1 cellular context compared by ENCODE assay signal in genomic region chr9:85640425-85640824, GRCh38.
TF ChIP-seq lines count a peak whose summit lies in the region.

No MANE protein-coding gene starts in this region.

TF ChIP-seq in WTC11, 78 proteins besides CTCF, POLR2A, EP300 and RAD21 (continued from another document):
- TF ChIP-seq ARID4B (CRISPR knock-in tag; IDR thresholded peaks at IDR 0.05; ENCODE audit: borderline replicate concordance) (no peak), HMGXB4 (CRISPR knock-in tag; IDR thresholded peaks at IDR 0.05) (no peak), GTF2I (CRISPR knock-in tag; conservative IDR thresholded peaks at IDR 0.05) (no peak), GRHL2 (CRISPR knock-in tag; IDR thresholded peaks at IDR 0.05; ENCODE audit: insufficient replicate concordance, severe bottlenecking) (no peak), MYBL2 (CRISPR knock-in tag; IDR thresholded peaks at IDR 0.05) (no peak), CREB1 (CRISPR knock-in tag; IDR thresholded peaks at IDR 0.05) (no peak), KAT7 (CRISPR knock-in tag; IDR thresholded peaks at IDR 0.05; ENCODE audit: borderline replicate concordance) (no peak), ZMAT4 (CRISPR knock-in tag; IDR thresholded peaks at IDR 0.05) (no peak), NR3C1 (CRISPR knock-in tag; conservative IDR thresholded peaks at IDR 0.05; ENCODE audit: low read depth) (no peak), NR2C2 (CRISPR knock-in tag; IDR thresholded peaks at IDR 0.05) (no peak), USF1 (CRISPR knock-in tag; IDR thresholded peaks at IDR 0.05) (no peak)
